In genomic region chr11:83424376-83425136, GRCh38 we compare ENCODE assay signal across 22 cellular contexts.
DNase-seq lines count a peak whose midpoint lies in the region; ATAC-seq, FAIRE-seq and TF ChIP-seq lines count a peak whose summit lies in the region.
"Had no signal": no experiment of that assay in that cellular context is flagged by ENCODE, and none has a peak within 500 bp of the region (broad histone marks: within the 10 kb centered on the region; RNA-seq: fewer than 3 reads in every experiment).

No MANE protein-coding gene starts in this region.

- WGBS in K562 (ENCODE audit: insufficient coverage, low coverage, missing lambda C conversion rate): 0% methylated on average over 2 of the region's 2 CpGs
- no CpG with 5 or more reads among the region's 2 CpGs for WGBS in mesendoderm (ENCODE audit: extremely low coverage, insufficient coverage, low lambda C conversion rate)

- H3K27ac ChIP-seq in BLaER1: no peak overlapping the region
- no peak overlapping the region for H3K27ac ChIP-seq in K562 (ENCODE audit: extremely low read depth, low read depth, low read length)
- no peak overlapping the region for H3K27ac ChIP-seq in mesendoderm (ENCODE audit: low read depth, low read length)
- H3K27ac ChIP-seq: A549, C4-2B, GM23248 had no signal

- no peak overlapping the region for H3K4ac ChIP-seq in mesendoderm (ENCODE audit: low read depth, low read length)

- H2AK5ac ChIP-seq in mesendoderm (ENCODE audit: low read length): no peak overlapping the region

- H3K9ac ChIP-seq in BLaER1: no peak overlapping the region
- no peak overlapping the region for H3K9ac ChIP-seq in K562 (ENCODE audit: insufficient read depth in 1 of 2, low read depth in 2 of 2, low read length in 2 of 2)
- no peak overlapping the region for H3K9ac ChIP-seq in mesendoderm (ENCODE audit: low read length)
- H3K9ac ChIP-seq: GM23248 had no signal

- no peak overlapping the region for H2BK5ac ChIP-seq in mesendoderm (ENCODE audit: low read length)

- H2BK15ac ChIP-seq in mesendoderm (replicated peaks; ENCODE audit: low read depth): peak overlapping the region; percentile 57

- peaks cover 12 to 19% of the 10 kb centered on the region in 2 donors for H3K36me3 Mint-ChIP-seq in stimulated activated naive B cell treated with anti-CD40 and anti-IgM and Interleukin-4, amounts not matched to agents 10 μg/mL and 1 μg/mL and 100 μg/mL, for 72 hours
- H3K36me3 Mint-ChIP-seq: CD4-positive, CD25-positive, alpha-beta regulatory T cell had no signal

- H3K36me3 ChIP-seq in BLaER1: no peaks in the 10 kb centered on the region
- H3K36me3 ChIP-seq in K562 (ENCODE audit: control insufficient read depth, insufficient read depth, low read length): no peaks in the 10 kb centered on the region
- H3K36me3 ChIP-seq in mesendoderm (ENCODE audit: control insufficient read depth, insufficient read depth, low read length): no peaks in the 10 kb centered on the region

- no peak for TF ChIP-seq RAD21 in K562 (CRISPR knock-in tag; conservative IDR thresholded peaks at IDR 0.05 in 1 of 2, IDR thresholded peaks at IDR 0.05 in 1 of 2)

- no peaks in the 10 kb centered on the region for H4K20me1 ChIP-seq in BLaER1
- H4K20me1 ChIP-seq in K562 (replicated peaks; ENCODE audit: control insufficient read depth, insufficient read depth, low read length): no peaks in the 10 kb centered on the region

- peaks cover 21 to 27% of the 10 kb centered on the region in 2 donors for H3K9me3 Mint-ChIP-seq in stimulated activated naive B cell treated with anti-CD40 and anti-IgM and Interleukin-4, amounts not matched to agents 10 μg/mL and 1 μg/mL and 100 μg/mL, for 72 hours

- no peak overlapping the region for H3K23ac ChIP-seq in mesendoderm (ENCODE audit: low read length)

- DNase-seq in K562 (ENCODE audit: extremely low read depth in 1 of 4, low spot score in 3 of 4): no peak
- no peak for DNase-seq in mesendoderm
- no peak for DNase-seq in stimulated activated naive B cell treated with anti-CD40 and anti-IgM and Interleukin-4, amounts not matched to agents 10 μg/mL and 1 μg/mL and 100 μg/mL, for 72 hours
- DNase-seq in GM13977 (ENCODE audit: low spot score): no peak
- no peak for DNase-seq in middle frontal gyrus (ENCODE audit: extremely low spot score, low spot score)
- DNase-seq in MV-4-11 (lab: John Stamatoyannopoulos, UW): no peak
- DNase-seq: 8988T; Caco-2; CD4-positive, CD25-positive, alpha-beta regulatory T cell; CD8-positive, alpha-beta T cell; DMS153; DND-41; GM23248; H7; HCEC 1CT had no signal

- H3K27me3 Mint-ChIP-seq in stimulated activated naive B cell treated with anti-CD40 and anti-IgM and Interleukin-4, amounts not matched to agents 10 μg/mL and 1 μg/mL and 100 μg/mL, for 72 hours: peaks cover 4 to 6% of the 10 kb centered on the region in 2 donors

- H3K4me1 ChIP-seq in BLaER1 (peaks cover 11% of the 10 kb centered on the region), K562 (replicated peaks in 1 of 2; ENCODE audit: control insufficient read depth in 2 of 2, insufficient read depth in 2 of 2, low read length in 2 of 2) (no peaks in the 10 kb centered on the region), mesendoderm (ENCODE audit: control insufficient read depth, low read depth, low read length) (peaks cover 2% of the 10 kb centered on the region)
- H3K4me1 ChIP-seq: A549, Caco-2 had no signal

- CTCF ChIA-PET in K562 (lab: Yijun Ruan, JAX; ENCODE audit: low intra/inter-chr PET ratio): no interaction called here

- no peaks in the 10 kb centered on the region for H3K27me3 ChIP-seq in BLaER1
- no peaks in the 10 kb centered on the region for H3K27me3 ChIP-seq in K562 (ENCODE audit: control insufficient read depth in 2 of 2, insufficient read depth in 2 of 2, low read length in 2 of 2)
- no peaks in the 10 kb centered on the region for H3K27me3 ChIP-seq in mesendoderm (ENCODE audit: insufficient read depth, low read length, poor library complexity)

- no peak overlapping the region for H2BK120ac ChIP-seq in mesendoderm (ENCODE audit: low read depth, low read length)

- no peak overlapping the region for H3K56ac ChIP-seq in mesendoderm (ENCODE audit: low read length)

- no peaks in the 10 kb centered on the region for H3K79me1 ChIP-seq in mesendoderm (ENCODE audit: low read length)

- no peak for TF ChIP-seq CTCF in K562 (IDR thresholded peaks at IDR 0.05 in 2 of 3, conservative IDR thresholded peaks at IDR 0.05 in 1 of 3; ENCODE audit: insufficient read depth in 2 of 3, low read depth in 1 of 3, low read length in 3 of 3)
- TF ChIP-seq CTCF in GM13977 (IDR thresholded peaks at IDR 0.05; ENCODE audit: extremely low read depth, insufficient read depth, missing control alignments): no peak

- in situ Hi-C loops in K562 (cut with MboI): no loop called here
- in situ Hi-C loops in GM13977 (cut with MboI; ENCODE audit: low pct_unique_long_range_greater_than_20kb, low sequenced_read_pairs, unreplicated experiment): no loop called here

- H4K8ac ChIP-seq in mesendoderm (ENCODE audit: low read depth, low read length): no peak overlapping the region

- no peak for FAIRE-seq in K562 (lab: Jason Lieb, UNC)
- FAIRE-seq: A549, G401.6, GM12892, GM19239, H1 had no signal

- no TSS peak for BruUV-seq in K562 (replicated peaks; lab: Mats Ljungman, UMichigan)

- no peak for TF ChIP-seq EP300 in K562 (IDR thresholded peaks at IDR 0.05; ENCODE audit: low read length)

- no peak overlapping the region for H2AFZ ChIP-seq in K562 (ENCODE audit: low read depth, low read length)
- H2AFZ ChIP-seq: GM23248 had no signal

- POLR2A ChIA-PET in K562 (lab: Yijun Ruan, JAX): no interaction called here

- intact Hi-C loops in K562 (cut with micrococcal nuclease): no loop called here

- ATAC-seq in K562: no peak
- peak; percentile 71 to 82 for ATAC-seq in stimulated activated naive B cell treated with anti-CD40 and anti-IgM and Interleukin-4, amounts not matched to agents 10 μg/mL and 1 μg/mL and 100 μg/mL, for 72 hours (replicated peaks)
- ATAC-seq: A549; CD8-positive, alpha-beta T cell had no signal

- H3K9me3 ChIP-seq in BLaER1 (peaks cover 30% of the 10 kb centered on the region), K562 (replicated peaks; ENCODE audit: control insufficient read depth, insufficient read depth, low read depth, low read length) (no peaks in the 10 kb centered on the region)
- H3K9me3 ChIP-seq: A549 had no signal

- no peak overlapping the region for H3K4me3 ChIP-seq in BLaER1
- no peak overlapping the region for H3K4me3 ChIP-seq in K562
- H3K4me3 ChIP-seq in mesendoderm (ENCODE audit: low read length): no peak overlapping the region
- H3K4me3 ChIP-seq: A549, GM23248 had no signal

- H3K79me2 ChIP-seq in K562 (ENCODE audit: control insufficient read depth, insufficient read depth, low read length) (no peaks in the 10 kb centered on the region), mesendoderm (ENCODE audit: control insufficient read depth, insufficient read depth, low read length) (no peaks in the 10 kb centered on the region)

- no peaks in the 10 kb centered on the region for H3K9me1 ChIP-seq in K562 (ENCODE audit: control insufficient read depth, insufficient read depth, low read length)

- H3K4me2 ChIP-seq in BLaER1 (peak overlapping the region; percentile 27), K562 (ENCODE audit: insufficient read depth, low read length) (no peak overlapping the region), mesendoderm (ENCODE audit: low read length) (no peak overlapping the region)
- H3K4me2 ChIP-seq: A549 had no signal

- H3K18ac ChIP-seq in mesendoderm (ENCODE audit: low read length): no peak overlapping the region

- no peak for TF ChIP-seq POLR2A in K562 (conservative IDR thresholded peaks at IDR 0.05)

- H3K4me1 Mint-ChIP-seq in stimulated activated naive B cell treated with anti-CD40 and anti-IgM and Interleukin-4, amounts not matched to agents 10 μg/mL and 1 μg/mL and 100 μg/mL, for 72 hours: peaks cover 3 to 7% of the 10 kb centered on the region in 2 donors
- H3K4me1 Mint-ChIP-seq: CD4-positive, CD25-positive, alpha-beta regulatory T cell had no signal

- no peak overlapping the region for H3K27ac Mint-ChIP-seq in stimulated activated naive B cell treated with anti-CD40 and anti-IgM and Interleukin-4, amounts not matched to agents 10 μg/mL and 1 μg/mL and 100 μg/mL, for 72 hours
- H3K27ac Mint-ChIP-seq: CD4-positive, CD25-positive, alpha-beta regulatory T cell; CD8-positive, alpha-beta T cell had no signal

- peak overlapping the region in 1 of 2 donors; percentile 2 for H3K4me3 Mint-ChIP-seq in stimulated activated naive B cell treated with anti-CD40 and anti-IgM and Interleukin-4, amounts not matched to agents 10 μg/mL and 1 μg/mL and 100 μg/mL, for 72 hours
- H3K4me3 Mint-ChIP-seq: CD4-positive, CD25-positive, alpha-beta regulatory T cell; CD8-positive, alpha-beta T cell had no signal

- no peak overlapping the region for H4K5ac ChIP-seq in mesendoderm (ENCODE audit: low read length)

TF ChIP-seq in K562, 482 proteins besides CTCF, POLR2A, EP300 and RAD21:
- TF ChIP-seq HDAC2 (IDR thresholded peaks at IDR 0.05): no peak
- no peak for TF ChIP-seq ZNF12 (CRISPR knock-in tag; IDR thresholded peaks at IDR 0.05)
- peak; percentile 38 for TF ChIP-seq TFE3 (CRISPR knock-in tag; IDR thresholded peaks at IDR 0.05)
- TF ChIP-seq HDAC8 (tag; IDR thresholded peaks at IDR 0.05): no peak
- TF ChIP-seq FOXA3 (CRISPR knock-in tag; conservative IDR thresholded peaks at IDR 0.05 in 1 of 2, IDR thresholded peaks at IDR 0.05 in 1 of 2): no peak
- TF ChIP-seq ZNF507 (tag; conservative IDR thresholded peaks at IDR 0.05): no peak
- no peak for TF ChIP-seq SOX6 (IDR thresholded peaks at IDR 0.05)
